Comparison of ENCODE assay signal across 1 cellular context in genomic region chr14:33617154-33617553, GRCh38.
A peak's percentile ranks its signal among the peaks of the same experiment; 100 is the strongest.
TF ChIP-seq lines count a peak whose summit lies in the region.

No MANE protein-coding gene starts in this region.

TF ChIP-seq in SK-N-SH treated with all-trans-retinoic acid at 6 μM for 48 hours, 23 proteins besides CTCF, POLR2A, EP300 and RAD21 (continued from another document):
- TF ChIP-seq CREB5 (CRISPR knock-in tag; IDR thresholded peaks at IDR 0.05; ENCODE audit: low read depth) (0 out of 2 replicates have a peak, but pooled peaks have one; percentile 25), OSR1 (CRISPR knock-in tag; IDR thresholded peaks at IDR 0.05) (no peak)
